ENCODE assay signal across 11 cellular contexts in the genomic region with DNA sequence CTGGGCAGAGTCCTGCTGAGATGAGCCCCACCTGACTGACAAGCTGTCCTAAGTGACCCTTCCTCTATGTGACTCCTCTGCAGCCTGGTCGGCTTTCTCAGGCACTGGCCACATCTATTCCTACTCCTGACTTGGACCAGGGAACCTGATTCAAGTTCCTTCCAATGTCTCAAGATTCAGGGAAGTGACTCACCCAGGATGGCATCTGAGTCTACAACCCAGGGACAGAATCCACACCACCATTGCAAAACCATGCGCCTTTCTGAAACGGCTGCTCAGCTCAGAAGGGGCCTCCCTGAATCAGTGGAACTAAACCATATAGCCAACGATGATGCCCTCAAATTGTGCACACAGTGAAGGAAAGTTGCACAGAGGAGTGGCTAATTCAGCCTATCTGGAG.
DNase-seq lines count a peak whose midpoint lies in the region; ATAC-seq and TF ChIP-seq lines count a peak whose summit lies in the region.
"Had no signal": no experiment of that assay in that cellular context is flagged by ENCODE, and none has a peak within 500 bp of the region (broad histone marks: within the 10 kb centered on the region; RNA-seq: fewer than 3 reads in every experiment).

No MANE protein-coding gene starts in this region.

- H3K27me3 Mint-ChIP-seq in CD8-positive, alpha-beta T cell (ENCODE audit: low read depth): no peaks in the 10 kb centered on the region

- H3K4me1 Mint-ChIP-seq in CD8-positive, alpha-beta T cell (ENCODE audit: low read depth): no peaks in the 10 kb centered on the region

- no peak overlapping the region for H3K27ac Mint-ChIP-seq in CD8-positive, alpha-beta T cell

- H3K4me3 ChIP-seq in CD8-positive, alpha-beta T cell (ENCODE audit: low read depth, low read length): no peak overlapping the region
- H3K4me3 ChIP-seq: tibial nerve had no signal

- POLR2A ChIA-PET in CD8-positive, alpha-beta T cell (lab: Charles Lee): no interaction called here

- H3K9me3 ChIP-seq in CD8-positive, alpha-beta T cell (ENCODE audit: low read length): no peaks in the 10 kb centered on the region
- H3K9me3 ChIP-seq: tibial nerve had no signal

- no peak for TF ChIP-seq CTCF in CD8-positive, alpha-beta T cell (IDR thresholded peaks at IDR 0.05)

- H3K27me3 ChIP-seq in CD8-positive, alpha-beta T cell (ENCODE audit: insufficient read depth, low read length): no peaks in the 10 kb centered on the region
- H3K27me3 ChIP-seq: tibial nerve had no signal

- no peaks in the 10 kb centered on the region for H3K9me3 Mint-ChIP-seq in CD8-positive, alpha-beta T cell

- intact Hi-C loops in CD8-positive, alpha-beta T cell (cut with DNase I, micrococcal nuclease): no loop called here

- H3K4me1 ChIP-seq in CD8-positive, alpha-beta T cell (ENCODE audit: insufficient read depth, low read length): no peaks in the 10 kb centered on the region

- no peak overlapping the region for H3K4me3 Mint-ChIP-seq in CD8-positive, alpha-beta T cell

- H3K36me3 ChIP-seq in CD8-positive, alpha-beta T cell (ENCODE audit: insufficient read depth, low read length): no peaks in the 10 kb centered on the region
- H3K36me3 ChIP-seq: tibial nerve had no signal

- CTCF ChIA-PET in CD8-positive, alpha-beta T cell (lab: Charles Lee): no interaction called here

- DNase-seq in 8988T (peak; percentile 87), HS-5 (ENCODE audit: low read depth) (peak; percentile 78), T1000 (lab: John Stamatoyannopoulos, UW) (peak; percentile 25), glomerular visceral epithelial cell (ENCODE audit: extremely low spot score) (peak; percentile 20), NCI-H2029 (lab: John Stamatoyannopoulos, UW) (no peak), NCI-H1092 treated with DMSO at 0.1 percent for 48 hours (lab: John Stamatoyannopoulos, UW) (no peak)
- no peak for DNase-seq in CD8-positive, alpha-beta T cell
- DNase-seq: cortex of kidney, NCI-H1048 had no signal

- H3K36me3 Mint-ChIP-seq in CD8-positive, alpha-beta T cell: no peaks in the 10 kb centered on the region

- no peak overlapping the region for H3K27ac ChIP-seq in CD8-positive, alpha-beta T cell (ENCODE audit: low read depth, low read length)
- H3K27ac ChIP-seq: tibial nerve had no signal

- no peak for ATAC-seq in HG03432 (IDR thresholded peaks at IDR 0.05; ENCODE audit: unreplicated experiment)
- ATAC-seq in CD8-positive, alpha-beta T cell: no peak

Comparison
In these comparisons a context has a peak if more than half of its experiments do, and no peak if none do; other contexts are left out.
1. DNase-seq: peak in 8988T (single experiment), HS-5 (single experiment), T1000 (single experiment) and glomerular visceral epithelial cell (single experiment); none in NCI-H2029 (single experiment), NCI-H1092 treated with DMSO at 0.1 percent for 48 hours (single experiment) and CD8-positive, alpha-beta T cell (0 of 7).